In the genomic region with DNA sequence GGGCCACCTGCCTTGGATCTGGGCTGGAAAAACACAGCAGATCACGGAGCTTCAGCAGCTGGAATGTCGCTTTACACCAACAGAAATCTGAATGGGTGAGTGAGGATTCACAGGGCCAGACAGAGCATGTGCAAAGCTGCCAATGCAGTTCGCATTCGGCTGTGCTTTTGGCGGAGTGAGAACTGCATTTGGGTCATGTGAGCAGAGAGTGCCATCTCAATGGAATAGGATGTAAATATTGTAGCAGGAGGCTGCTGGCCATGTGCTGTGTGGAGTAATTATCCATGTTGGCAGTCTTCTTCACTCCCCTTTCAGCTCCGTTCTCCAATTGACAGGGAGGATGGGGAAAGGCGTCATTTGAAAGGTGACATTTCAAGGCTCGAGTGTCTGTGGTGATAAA, we compare ENCODE assay signal across 1 cellular context.
TF ChIP-seq lines count a peak whose summit lies in the region.

Gene ANKRD55 (minus strand): TSS at position 101 of the 400 bp plus-strand sequence. CDS start 417 bp downstream, outside the sequence.

TF ChIP-seq in GM23338, 12 proteins besides CTCF, POLR2A, EP300 and RAD21:
- TF ChIP-seq REST (IDR thresholded peaks at IDR 0.05; ENCODE audit: unreplicated experiment) (no peak), ZNF114 (CRISPR knock-in tag; IDR thresholded peaks at IDR 0.05) (no peak), ZNF331 (CRISPR knock-in tag; IDR thresholded peaks at IDR 0.05; ENCODE audit: low read depth) (no peak), ETS1 (IDR thresholded peaks at IDR 0.05) (no peak), NANOG (IDR thresholded peaks at IDR 0.05; ENCODE audit: borderline replicate concordance) (no peak), EZH2phosphoT487 (IDR thresholded peaks at IDR 0.05; ENCODE audit: unreplicated experiment) (no peak), JUNB (IDR thresholded peaks at IDR 0.05; ENCODE audit: unreplicated experiment) (no peak), CREB1 (CRISPR knock-in tag; IDR thresholded peaks at IDR 0.05; ENCODE audit: low read depth) (no peak), POLR2AphosphoS5 (IDR thresholded peaks at IDR 0.05; ENCODE audit: low read depth) (no peak), EZH2 (IDR thresholded peaks at IDR 0.05; ENCODE audit: low read depth, unreplicated experiment) (no peak), STAT1 (IDR thresholded peaks at IDR 0.05; ENCODE audit: unreplicated experiment) (no peak)
- TF ChIP-seq, protein P1, sequence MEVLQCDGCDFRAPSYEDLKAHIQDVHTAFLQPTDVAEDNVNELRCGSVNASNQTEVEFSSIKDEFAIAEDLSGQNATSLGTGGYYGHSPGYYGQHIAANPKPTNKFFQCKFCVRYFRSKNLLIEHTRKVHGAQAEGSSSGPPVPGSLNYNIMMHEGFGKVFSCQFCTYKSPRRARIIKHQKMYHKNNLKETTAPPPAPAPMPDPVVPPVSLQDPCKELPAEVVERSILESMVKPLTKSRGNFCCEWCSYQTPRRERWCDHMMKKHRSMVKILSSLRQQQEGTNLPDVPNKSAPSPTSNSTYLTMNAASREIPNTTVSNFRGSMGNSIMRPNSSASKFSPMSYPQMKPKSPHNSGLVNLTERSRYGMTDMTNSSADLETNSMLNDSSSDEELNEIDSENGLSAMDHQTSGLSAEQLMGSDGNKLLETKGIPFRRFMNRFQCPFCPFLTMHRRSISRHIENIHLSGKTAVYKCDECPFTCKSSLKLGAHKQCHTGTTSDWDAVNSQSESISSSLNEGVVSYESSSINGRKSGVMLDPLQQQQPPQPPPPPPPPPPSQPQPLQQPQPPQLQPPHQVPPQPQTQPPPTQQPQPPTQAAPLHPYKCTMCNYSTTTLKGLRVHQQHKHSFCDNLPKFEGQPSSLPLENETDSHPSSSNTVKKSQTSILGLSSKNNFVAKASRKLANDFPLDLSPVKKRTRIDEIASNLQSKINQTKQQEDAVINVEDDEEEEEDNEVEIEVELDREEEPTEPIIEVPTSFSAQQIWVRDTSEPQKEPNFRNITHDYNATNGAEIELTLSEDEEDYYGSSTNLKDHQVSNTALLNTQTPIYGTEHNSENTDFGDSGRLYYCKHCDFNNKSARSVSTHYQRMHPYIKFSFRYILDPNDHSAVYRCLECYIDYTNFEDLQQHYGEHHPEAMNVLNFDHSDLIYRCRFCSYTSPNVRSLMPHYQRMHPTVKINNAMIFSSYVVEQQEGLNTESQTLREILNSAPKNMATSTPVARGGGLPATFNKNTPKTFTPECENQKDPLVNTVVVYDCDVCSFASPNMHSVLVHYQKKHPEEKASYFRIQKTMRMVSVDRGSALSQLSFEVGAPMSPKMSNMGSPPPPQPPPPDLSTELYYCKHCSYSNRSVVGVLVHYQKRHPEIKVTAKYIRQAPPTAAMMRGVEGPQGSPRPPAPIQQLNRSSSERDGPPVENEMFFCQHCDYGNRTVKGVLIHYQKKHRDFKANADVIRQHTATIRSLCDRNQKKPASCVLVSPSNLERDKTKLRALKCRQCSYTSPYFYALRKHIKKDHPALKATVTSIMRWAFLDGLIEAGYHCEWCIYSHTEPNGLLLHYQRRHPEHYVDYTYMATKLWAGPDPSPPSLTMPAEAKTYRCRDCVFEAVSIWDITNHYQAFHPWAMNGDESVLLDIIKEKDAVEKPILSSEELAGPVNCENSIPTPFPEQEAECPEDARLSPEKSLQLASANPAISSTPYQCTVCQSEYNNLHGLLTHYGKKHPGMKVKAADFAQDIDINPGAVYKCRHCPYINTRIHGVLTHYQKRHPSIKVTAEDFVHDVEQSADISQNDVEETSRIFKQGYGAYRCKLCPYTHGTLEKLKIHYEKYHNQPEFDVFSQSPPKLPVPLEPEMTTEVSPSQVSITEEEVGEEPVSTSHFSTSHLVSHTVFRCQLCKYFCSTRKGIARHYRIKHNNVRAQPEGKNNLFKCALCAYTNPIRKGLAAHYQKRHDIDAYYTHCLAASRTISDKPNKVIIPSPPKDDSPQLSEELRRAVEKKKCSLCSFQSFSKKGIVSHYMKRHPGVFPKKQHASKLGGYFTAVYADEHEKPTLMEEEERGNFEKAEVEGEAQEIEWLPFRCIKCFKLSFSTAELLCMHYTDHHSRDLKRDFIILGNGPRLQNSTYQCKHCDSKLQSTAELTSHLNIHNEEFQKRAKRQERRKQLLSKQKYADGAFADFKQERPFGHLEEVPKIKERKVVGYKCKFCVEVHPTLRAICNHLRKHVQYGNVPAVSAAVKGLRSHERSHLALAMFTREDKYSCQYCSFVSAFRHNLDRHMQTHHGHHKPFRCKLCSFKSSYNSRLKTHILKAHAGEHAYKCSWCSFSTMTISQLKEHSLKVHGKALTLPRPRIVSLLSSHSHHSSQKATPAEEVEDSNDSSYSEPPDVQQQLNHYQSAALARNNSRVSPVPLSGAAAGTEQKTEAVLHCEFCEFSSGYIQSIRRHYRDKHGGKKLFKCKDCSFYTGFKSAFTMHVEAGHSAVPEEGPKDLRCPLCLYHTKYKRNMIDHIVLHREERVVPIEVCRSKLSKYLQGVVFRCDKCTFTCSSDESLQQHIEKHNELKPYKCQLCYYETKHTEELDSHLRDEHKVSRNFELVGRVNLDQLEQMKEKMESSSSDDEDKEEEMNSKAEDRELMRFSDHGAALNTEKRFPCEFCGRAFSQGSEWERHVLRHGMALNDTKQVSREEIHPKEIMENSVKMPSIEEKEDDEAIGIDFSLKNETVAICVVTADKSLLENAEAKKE (CRISPR knock-in tag; IDR thresholded peaks at IDR 0.05) = no peak
TF ChIP-seq in GM23338: peak in this region for 0.
